Comparison of ENCODE assay signal across 13 cellular contexts in the genomic region with DNA sequence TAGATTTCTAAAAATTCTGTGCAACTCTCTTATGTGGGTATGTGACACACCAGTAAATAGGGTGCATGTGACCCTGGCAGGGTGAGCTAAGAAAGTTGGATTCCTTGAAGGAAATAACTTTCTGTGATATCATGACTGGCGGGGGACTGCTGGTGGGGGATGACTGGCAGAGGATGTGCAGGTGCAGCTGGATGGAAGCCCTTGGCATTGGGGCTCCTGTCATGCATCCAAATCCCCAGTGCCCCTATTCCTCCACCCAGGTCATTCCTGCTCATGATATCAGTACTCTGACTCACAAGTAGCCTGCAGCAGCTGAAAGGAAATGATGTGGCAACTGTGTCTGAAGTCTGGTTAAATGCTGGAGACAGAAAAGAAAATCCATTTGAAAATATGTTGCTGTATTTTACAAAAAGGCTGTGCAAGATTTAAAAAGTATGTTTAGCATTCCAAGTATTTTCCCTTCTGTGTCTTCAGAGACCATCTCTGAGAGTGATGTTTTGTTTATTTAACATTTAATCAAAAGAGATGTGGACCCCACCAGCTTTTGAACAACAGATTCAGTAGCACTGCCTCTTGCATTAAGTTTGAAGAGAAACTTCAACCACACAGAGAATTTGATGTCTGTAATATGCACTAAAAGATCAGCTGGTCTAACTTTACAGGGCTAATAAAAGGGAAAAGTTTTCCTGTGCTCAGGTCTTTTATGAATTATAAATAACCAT. TPM values are rescaled to one million over a fixed set of nuclear protein-coding genes. Genes with fewer than 3 reads are reported as not detected.
DNase-seq lines count a peak whose midpoint lies in the region; ATAC-seq and TF ChIP-seq lines count a peak whose summit lies in the region.
"Had no signal": no experiment of that assay in that cellular context is flagged by ENCODE, and none has a peak within 500 bp of the region (broad histone marks: within the 10 kb centered on the region; RNA-seq: fewer than 3 reads in every experiment).

No MANE protein-coding gene starts in this region.

- no peaks in the 10 kb centered on the region for H3K36me3 ChIP-seq in mucosa of descending colon (ENCODE audit: low read depth)
- no peaks in the 10 kb centered on the region for H3K36me3 ChIP-seq in uterus
- H3K36me3 ChIP-seq: pancreas had no signal

- H3K27me3 ChIP-seq in uterus = no peaks in the 10 kb centered on the region
- H3K27me3 ChIP-seq: pancreas had no signal

- H3K27me3 Mint-ChIP-seq in CD14-positive monocyte (ENCODE audit: low read depth in 3 of 3) (peaks cover 0 to 3% (median 0%) of the 10 kb centered on the region in 3 donors), brain (no peaks in the 10 kb centered on the region)

- H3K9me3 ChIP-seq in mucosa of descending colon (no peaks in the 10 kb centered on the region), uterus (no peaks in the 10 kb centered on the region)
- H3K9me3 ChIP-seq: pancreas had no signal

- H3K4me1 Mint-ChIP-seq in CD14-positive monocyte (peaks cover 49% of the 10 kb centered on the region), brain (peaks cover 35% of the 10 kb centered on the region)

- DNase-seq in CD14-positive monocyte (ENCODE audit: low spot score) (peak; percentile 70), LoVo (ENCODE audit: low spot score) (peak; percentile 35), mucosa of descending colon (no peak), uterus (no peak), GM10266 (ENCODE audit: extremely low spot score) (no peak)
- DNase-seq: activated T-cell treated with anti-CD3 and anti-CD28 coated beads, Interleukin-2, amount 50 U/mL, for 4 hours; glutamatergic neuron; pancreas had no signal

- no peak for TF ChIP-seq POLR2A in uterus (IDR thresholded peaks at IDR 0.05)

- H3K4me1 ChIP-seq in mucosa of descending colon (ENCODE audit: low read depth) (no peaks in the 10 kb centered on the region), uterus (no peaks in the 10 kb centered on the region)

- intact Hi-C loops in CD14-positive monocyte (cut with micrococcal nuclease) = loop anchor here in 1 of 2 donors (2.0 kb wide), 1 partner anchor 15 kb away; no protein-coding TSS in a partner anchor
- intact Hi-C loops in mucosa of descending colon (cut with DNase I, micrococcal nuclease) = no loop called here
- intact Hi-C loops in uterus (cut with DNase I; ENCODE audit: low total_unique reads) = no loop called here

- peak overlapping the region; percentile 75 to 93 (median 87) for H3K27ac Mint-ChIP-seq in CD14-positive monocyte
- peak overlapping the region in 4 of 5 experiments; percentile 22 to 79 (median 65) for H3K27ac Mint-ChIP-seq in brain
- H3K27ac Mint-ChIP-seq: stimulated activated memory B cell treated with anti-CD40 and anti-IgM and Interleukin-4, amounts not matched to agents 10 μg/mL and 1 μg/mL and 100 μg/mL, for 72 hours had no signal

- ATAC-seq in mucosa of descending colon (peak; percentile 66), GM21515 (IDR thresholded peaks at IDR 0.05; ENCODE audit: unreplicated experiment) (no peak), GM21360 (IDR thresholded peaks at IDR 0.05; ENCODE audit: unreplicated experiment) (no peak)
- ATAC-seq: activated T-cell treated with anti-CD3 and anti-CD28 coated beads, Interleukin-2, amount 50 U/mL, for 4 hours; stimulated activated memory B cell treated with anti-CD40 and anti-IgM and Interleukin-4, amounts not matched to agents 10 μg/mL and 1 μg/mL and 100 μg/mL, for 72 hours had no signal

- H3K36me3 Mint-ChIP-seq in CD14-positive monocyte = peaks cover 0 to 4% of the 10 kb centered on the region in 2 donors
- H3K36me3 Mint-ChIP-seq in brain = no peaks in the 10 kb centered on the region
- H3K36me3 Mint-ChIP-seq: IgD-negative memory B cell; stimulated activated memory B cell treated with anti-CD40 and anti-IgM and Interleukin-4, amounts not matched to agents 10 μg/mL and 1 μg/mL and 100 μg/mL, for 72 hours had no signal

- no peak overlapping the region for H3K27ac ChIP-seq in uterus
- H3K27ac ChIP-seq: pancreas had no signal

- H3K4me3 ChIP-seq in mucosa of descending colon (no peak overlapping the region), uterus (no peak overlapping the region)
- H3K4me3 ChIP-seq: pancreas had no signal

- TF ChIP-seq CTCF in CD14-positive monocyte (IDR thresholded peaks at IDR 0.05) (no peak), brain (conservative IDR thresholded peaks at IDR 0.05) (no peak), mucosa of descending colon (IDR thresholded peaks at IDR 0.05) (no peak), uterus (IDR thresholded peaks at IDR 0.05) (no peak), GM10266 (IDR thresholded peaks at IDR 0.05; ENCODE audit: control insufficient read depth, insufficient read depth, low read depth, missing control alignments) (no peak)

- H3K4me3 Mint-ChIP-seq in CD14-positive monocyte (peak overlapping the region in 1 of 2 donors; percentile 62), brain (peak overlapping the region in 1 of 5 experiments; percentile 30)
- H3K4me3 Mint-ChIP-seq: activated T-cell treated with anti-CD3 and anti-CD28 coated beads, Interleukin-2, amount 50 U/mL, for 4 hours; IgD-negative memory B cell; stimulated activated memory B cell treated with anti-CD40 and anti-IgM and Interleukin-4, amounts not matched to agents 10 μg/mL and 1 μg/mL and 100 μg/mL, for 72 hours had no signal

- H3K9me3 Mint-ChIP-seq in CD14-positive monocyte = no peaks in the 10 kb centered on the region
- H3K9me3 Mint-ChIP-seq in brain = no peaks in the 10 kb centered on the region
- H3K9me3 Mint-ChIP-seq: activated T-cell treated with anti-CD3 and anti-CD28 coated beads, Interleukin-2, amount 50 U/mL, for 4 hours; stimulated activated memory B cell treated with anti-CD40 and anti-IgM and Interleukin-4, amounts not matched to agents 10 μg/mL and 1 μg/mL and 100 μg/mL, for 72 hours had no signal

RNA-seq across cellular contexts. Expression of a gene that starts 17.9 kb away (rescaled TPM):
- polyA plus RNA-seq in CD14-positive monocyte = 1 to 10 TPM; 1.7 to 2.7 TPM
- polyA plus RNA-seq in brain (ENCODE audit: insufficient read depth, low read depth, low replicate concordance) = 11.0 TPM
- total RNA-seq in mucosa of descending colon = 10 to 100 TPM; 26.2 to 39.4 (median 27.8) TPM
- 10 to 100 TPM in 3 of 4 donors, 1 to 10 TPM in 1; 4.1 to 14.8 (median 11.1) TPM for total RNA-seq in uterus

Comparison
In these comparisons a context has a peak if more than half of its experiments do, and no peak if none do; other contexts are left out.
1. DNase-seq: peak in CD14-positive monocyte (single experiment) and LoVo (single experiment); none in mucosa of descending colon (0 of 3), uterus (0 of 2) and GM10266 (single experiment).